8 cellular contexts compared by ENCODE assay signal in the genomic region with DNA sequence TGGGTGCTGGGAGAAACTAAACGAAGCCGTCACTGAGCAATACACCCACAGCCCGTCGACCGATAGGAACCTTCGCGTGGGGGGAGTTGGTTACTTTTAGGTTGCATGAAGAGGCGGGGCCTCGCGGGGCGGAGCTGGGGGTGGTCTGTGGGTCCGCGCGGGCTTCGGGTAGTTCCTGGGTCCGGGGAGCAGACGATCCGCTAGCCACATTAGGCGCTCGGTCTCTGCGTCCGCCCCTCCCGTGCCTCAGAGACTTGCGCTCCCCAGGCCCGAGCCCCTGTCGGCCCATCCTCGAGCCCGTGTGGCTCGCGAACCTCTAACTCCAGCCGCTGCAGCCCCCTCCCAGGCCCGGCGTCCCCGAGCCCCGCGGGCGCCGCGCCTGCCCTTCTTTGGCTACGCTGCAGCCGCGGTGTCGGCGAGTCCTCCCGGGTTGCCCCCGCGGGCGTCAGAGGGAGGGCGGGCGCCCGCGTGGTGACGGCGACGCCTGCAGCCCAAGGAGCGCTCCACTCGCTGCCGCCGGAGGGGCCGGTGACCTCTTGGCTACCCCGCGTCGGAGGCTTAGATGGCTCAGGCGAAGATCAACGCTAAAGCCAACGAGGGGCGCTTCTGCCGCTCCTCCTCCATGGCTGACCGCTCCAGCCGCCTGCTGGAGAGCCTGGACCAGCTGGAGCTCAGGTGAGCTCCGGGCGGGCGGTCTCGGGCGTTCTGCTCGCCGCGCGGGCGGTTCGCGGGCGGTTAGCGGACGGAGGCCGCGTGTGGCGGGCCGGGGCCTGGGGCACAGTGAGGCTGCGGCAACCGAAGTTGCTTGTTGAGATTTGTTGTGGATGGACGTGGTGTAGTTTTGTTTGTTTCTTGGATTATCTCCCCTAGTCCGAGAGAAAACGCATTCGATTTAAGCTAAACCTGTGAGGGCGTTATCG. TPM values are rescaled to one million over a fixed set of nuclear protein-coding genes. Genes with fewer than 3 reads are reported as not detected.
DNase-seq lines count a peak whose midpoint lies in the region; ATAC-seq and TF ChIP-seq lines count a peak whose summit lies in the region.

A gene (plus strand): TSS at position 191 of the 920 bp plus-strand sequence. CDS start 372 bp downstream, at position 563.

- peak within 1 kb of the TSS; percentile 69 for H3K27ac ChIP-seq in PC-3 (ENCODE audit: low read length)
- peak within 1 kb of the TSS; percentile 87 to 92 for H3K27ac ChIP-seq in esophagus (ENCODE audit: low read depth in 2 of 2, low read length in 1 of 2)
- H3K27ac ChIP-seq in muscle layer of colon (ENCODE audit: low read depth, low read length), result peak within 1 kb of the TSS; percentile 93

- H3K9ac ChIP-seq in PC-3 (ENCODE audit: low read length), result peak within 1 kb of the TSS; percentile 86
- peak within 1 kb of the TSS; percentile 98 for H3K9ac ChIP-seq in muscle layer of colon (ENCODE audit: low read length)

- ATAC-seq in GM21515 (IDR thresholded peaks at IDR 0.05; ENCODE audit: unreplicated experiment), result peak; percentile 85
- ATAC-seq in PC-3, result peak; percentile 82

- intact Hi-C loops in PC-3 (cut with micrococcal nuclease), result loop anchor here (1.0 to 5.0 kb wide), 7 partner anchors 31 to 270 kb away; a partner anchor contains a TSS

- no peaks in the 10 kb centered on the region for H3K9me2 ChIP-seq in PC-3 (replicated peaks; ENCODE audit: low read length)

- WGBS in esophagus, 2 donors, result 1% methylated on average over 90 to 97 of the region's 97 CpGs

- H3K36me3 ChIP-seq in PC-3 (ENCODE audit: low read depth, low read length), result no peaks in the 10 kb centered on the region; the same call in 1 of the 2 replicates
- no peaks in the 10 kb centered on the region for H3K36me3 ChIP-seq in esophagus (ENCODE audit: control insufficient read depth in 2 of 2, insufficient read depth in 2 of 2, low read length in 1 of 2)
- no peaks in the 10 kb centered on the region for H3K36me3 ChIP-seq in muscle layer of colon (ENCODE audit: insufficient read depth, low read length)

- H3F3A ChIP-seq in PC-3 (ENCODE audit: low read length, unreplicated experiment), result peaks cover 3% of the 10 kb centered on the region

- peaks cover 59% of the 10 kb centered on the region for H3K79me2 ChIP-seq in PC-3 (ENCODE audit: low read length)

- H3K9me3 ChIP-seq in PC-3 (ENCODE audit: low read length) (no peaks in the 10 kb centered on the region), esophagus (ENCODE audit: control insufficient read depth in 2 of 2, insufficient read depth in 1 of 2, low read depth in 1 of 2, low read length in 1 of 2) (no peaks in the 10 kb centered on the region), muscle layer of colon (ENCODE audit: low read length) (no peaks in the 10 kb centered on the region)

- DNase-seq in DMS153 (lab: John Stamatoyannopoulos, UW) (peak; percentile 56), HuH-7 (ENCODE audit: low spot score) (peak; percentile 81), PC-3 (peak; percentile 89)
- DNase-seq in activated T-cell treated with anti-CD3 and anti-CD28 coated beads, Interleukin-2, amount 50 U/mL, for 1 hour, result peak; percentile 87
- DNase-seq in stimulated activated CD8-positive, alpha-beta memory T cell treated with anti-CD3 and anti-CD28 coated beads, Interleukin-7, amount 100 ng/mL, for 1 hour (ENCODE audit: low read depth in 2 of 2), result peak; percentile 70 to 71

- no peaks in the 10 kb centered on the region for H4K20me1 ChIP-seq in PC-3 (ENCODE audit: low read length)

- no peak for TF ChIP-seq CTCF in PC-3 (conservative IDR thresholded peaks at IDR 0.05; ENCODE audit: low read depth, low read length)

- CTCF ChIA-PET in PC-3 (lab: Charles Lee), result interaction anchor here (1.0 kb wide), 1 partner anchor 269 kb away, joined by 3 read pairs; no protein-coding TSS in a partner anchor

- no TSS peak for BruUV-seq in PC-3 (replicated peaks; lab: Mats Ljungman, UMichigan)

- peak within 1 kb of the TSS; percentile 81 for H2AFZ ChIP-seq in PC-3 (ENCODE audit: low read length)

- H3K4me3 ChIP-seq in PC-3 (ENCODE audit: low read length) (peak within 1 kb of the TSS; percentile 92), esophagus (ENCODE audit: low read depth in 1 of 2, low read length in 2 of 2) (peak within 1 kb of the TSS; percentile 59 to 70), muscle layer of colon (ENCODE audit: low read depth in 1 of 2, low read length in 2 of 2) (peak within 1 kb of the TSS; percentile 44 to 90)

- H3K27me3 ChIP-seq in PC-3 (ENCODE audit: low read length) (no peaks in the 10 kb centered on the region), esophagus (ENCODE audit: control insufficient read depth in 1 of 2, insufficient read depth in 2 of 2, low read length in 2 of 2) (no peaks in the 10 kb centered on the region), muscle layer of colon (ENCODE audit: control insufficient read depth in 1 of 2, insufficient read depth in 2 of 2, low read length in 2 of 2) (no peaks in the 10 kb centered on the region)

- peak within 1 kb of the TSS; percentile 88 for H3K4me2 ChIP-seq in PC-3 (ENCODE audit: low read length)

- POLR2A ChIA-PET in PC-3 (lab: Charles Lee; ENCODE audit: unreplicated experiment), result interaction anchor here (0.7 to 0.9 kb wide), 2 partner anchors 25 to 47 kb away, joined by 4 read pairs; no protein-coding TSS in a partner anchor

- H3K4me1 ChIP-seq in PC-3 (ENCODE audit: insufficient read depth, low read length) (peaks cover 19% of the 10 kb centered on the region), esophagus (ENCODE audit: control insufficient read depth in 2 of 2, insufficient read depth in 2 of 2, low read length in 1 of 2) (no peaks in the 10 kb centered on the region), muscle layer of colon (ENCODE audit: insufficient read depth, low read length) (peaks cover 22% of the 10 kb centered on the region)

RNA-seq across cellular contexts. Expression of the gene that starts here (rescaled TPM):
- total RNA-seq in PC-3 (2014; rRNA removed), result 8.9 and 10.4 TPM in 2 replicates
- 1 to 10 TPM in 1 of 2 donors, under 1 TPM in 1; 0.77 to 2.3 TPM for polyA plus RNA-seq in esophagus

Comparison
In these comparisons a context has a peak if more than half of its experiments do, and no peak if none do; other contexts are left out.
1. Peak in every context shown above with its lines: DNase-seq, ATAC-seq, H3K4me3 ChIP-seq and H3K27ac ChIP-seq.